27 cellular contexts compared by ENCODE assay signal in genomic region chr2:17951563-17951962, GRCh38.
"Had no signal": no experiment of that assay in that cellular context is flagged by ENCODE, and none has a peak within 500 bp of the region (broad histone marks: within the 10 kb centered on the region; RNA-seq: fewer than 3 reads in every experiment).

No MANE protein-coding gene starts in this region.

- H3K4me1 ChIP-seq: neural progenitor cell, parathyroid adenoma, psoas muscle, right lobe of liver, sigmoid colon, suprapubic skin, testis, transverse colon, vagina had no signal

- ATAC-seq: naive thymus-derived CD8-positive, alpha-beta T cell; natural killer cell treated with Interleukin-12 subunit alpha and Interleukin-12 subunit beta and Interleukin-15 and Interleukin-18, amount 100 ng/mL, for 72 hours; psoas muscle; right cardiac atrium; right lobe of liver; stimulated activated memory B cell treated with anti-CD40 and anti-IgM and Interleukin-4, amounts not matched to agents 10 μg/mL and 1 μg/mL and 100 μg/mL, for 72 hours; stimulated activated naive CD8-positive, alpha-beta T cell treated with anti-CD3 and anti-CD28 coated beads, Interleukin-15, amount 100 ng/mL, for 72 hours; stimulated activated naive CD8-positive, alpha-beta T cell treated with anti-CD3 and anti-CD28 coated beads, Interleukin-15, Interleukin-2, amounts not matched to agents 100 U/mL and 50 U/mL, for 24 hours had no signal

- H3K27ac ChIP-seq: neural progenitor cell, ovary, parathyroid adenoma, psoas muscle, right lobe of liver, sigmoid colon, suprapubic skin, testis, tibial artery, transverse colon, vagina had no signal

- DNase-seq: naive B cell; naive thymus-derived CD8-positive, alpha-beta T cell; occipital lobe; ovary; posterior cingulate gyrus; psoas muscle; right cardiac atrium; right lobe of liver; sigmoid colon; small intestine; stimulated activated CD4-positive, alpha-beta T cell treated with anti-CD3 and anti-CD28 coated beads, Interleukin-15, amount 100 ng/mL, for 24 hours; stimulated activated CD4-positive, alpha-beta T cell treated with anti-CD3 and anti-CD28 coated beads, Interleukin-4, amount 100 ng/mL, for 1 hour; stimulated activated CD4-positive, alpha-beta T cell treated with anti-CD3 and anti-CD28 coated beads, Interleukin-4, amount 100 ng/mL, for 4 hours; stimulated activated CD8-positive, alpha-beta memory T cell treated with anti-CD3 and anti-CD28 coated beads, Interleukin-4, amount 100 ng/mL, for 48 hours; stimulated activated naive CD4-positive, alpha-beta T cell; stimulated activated naive CD8-positive, alpha-beta T cell treated with anti-CD3 and anti-CD28 coated beads, Interleukin-15, amount 100 ng/mL, for 72 hours; stimulated activated naive CD8-positive, alpha-beta T cell treated with anti-CD3 and anti-CD28 coated beads, Interleukin-15, Interleukin-2, amounts not matched to agents 100 U/mL and 50 U/mL, for 24 hours; substantia nigra; testis; tibial artery; transverse colon had no signal

- H3K36me3 ChIP-seq: neural progenitor cell, ovary, right lobe of liver, sigmoid colon, suprapubic skin, tibial artery, transverse colon, vagina had no signal

- H3K4me3 ChIP-seq: neural progenitor cell, ovary, psoas muscle, right lobe of liver, sigmoid colon, suprapubic skin, testis, tibial artery, transverse colon, vagina had no signal

- H3K9me3 ChIP-seq: ovary, psoas muscle, right lobe of liver, sigmoid colon, suprapubic skin, testis, transverse colon, vagina had no signal

- H3K27me3 ChIP-seq: neural progenitor cell, ovary, right lobe of liver, sigmoid colon, suprapubic skin, testis, tibial artery, transverse colon, vagina had no signal
